In the genomic region with DNA sequence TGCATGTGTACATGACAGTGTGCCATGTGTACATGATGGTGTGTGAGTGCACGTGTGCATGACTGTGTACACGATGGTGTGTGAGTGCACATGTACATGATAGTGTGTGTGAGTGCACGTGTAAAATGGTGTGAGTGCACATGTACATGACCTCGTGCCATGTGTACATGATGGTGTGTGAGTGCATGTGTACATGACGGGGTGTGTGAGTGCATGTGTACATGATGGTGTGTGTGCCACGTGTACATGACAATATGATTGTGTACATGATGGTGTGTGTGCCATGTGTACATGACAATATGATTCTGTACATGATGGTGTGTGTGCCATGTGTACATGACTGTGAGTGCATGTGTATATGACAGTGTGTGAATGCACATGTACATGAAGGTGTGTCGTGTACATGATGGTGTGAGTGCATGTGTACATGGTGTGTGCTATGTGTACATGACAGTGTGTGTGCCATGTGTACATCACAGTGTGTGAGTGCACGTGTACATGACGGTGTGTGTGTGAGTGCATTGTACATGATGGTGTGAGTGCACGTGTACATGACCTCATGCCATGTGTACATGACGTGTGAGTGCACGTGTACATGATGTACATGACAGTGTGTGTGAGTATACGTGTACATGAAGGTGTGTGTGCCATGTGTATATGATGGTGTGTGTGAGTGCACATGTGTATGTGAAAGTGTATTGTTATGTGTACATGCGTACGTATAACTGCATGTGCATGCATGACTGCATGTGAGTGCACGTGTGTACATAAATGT, we compare ENCODE assay signal across 1 cellular context.
TF ChIP-seq lines count a peak whose summit lies in the region.

No MANE protein-coding gene starts in this region.

TF ChIP-seq in HepG2, 621 proteins besides CTCF, POLR2A, EP300 and RAD21 (continued from another document):
- TF ChIP-seq, protein P1, sequence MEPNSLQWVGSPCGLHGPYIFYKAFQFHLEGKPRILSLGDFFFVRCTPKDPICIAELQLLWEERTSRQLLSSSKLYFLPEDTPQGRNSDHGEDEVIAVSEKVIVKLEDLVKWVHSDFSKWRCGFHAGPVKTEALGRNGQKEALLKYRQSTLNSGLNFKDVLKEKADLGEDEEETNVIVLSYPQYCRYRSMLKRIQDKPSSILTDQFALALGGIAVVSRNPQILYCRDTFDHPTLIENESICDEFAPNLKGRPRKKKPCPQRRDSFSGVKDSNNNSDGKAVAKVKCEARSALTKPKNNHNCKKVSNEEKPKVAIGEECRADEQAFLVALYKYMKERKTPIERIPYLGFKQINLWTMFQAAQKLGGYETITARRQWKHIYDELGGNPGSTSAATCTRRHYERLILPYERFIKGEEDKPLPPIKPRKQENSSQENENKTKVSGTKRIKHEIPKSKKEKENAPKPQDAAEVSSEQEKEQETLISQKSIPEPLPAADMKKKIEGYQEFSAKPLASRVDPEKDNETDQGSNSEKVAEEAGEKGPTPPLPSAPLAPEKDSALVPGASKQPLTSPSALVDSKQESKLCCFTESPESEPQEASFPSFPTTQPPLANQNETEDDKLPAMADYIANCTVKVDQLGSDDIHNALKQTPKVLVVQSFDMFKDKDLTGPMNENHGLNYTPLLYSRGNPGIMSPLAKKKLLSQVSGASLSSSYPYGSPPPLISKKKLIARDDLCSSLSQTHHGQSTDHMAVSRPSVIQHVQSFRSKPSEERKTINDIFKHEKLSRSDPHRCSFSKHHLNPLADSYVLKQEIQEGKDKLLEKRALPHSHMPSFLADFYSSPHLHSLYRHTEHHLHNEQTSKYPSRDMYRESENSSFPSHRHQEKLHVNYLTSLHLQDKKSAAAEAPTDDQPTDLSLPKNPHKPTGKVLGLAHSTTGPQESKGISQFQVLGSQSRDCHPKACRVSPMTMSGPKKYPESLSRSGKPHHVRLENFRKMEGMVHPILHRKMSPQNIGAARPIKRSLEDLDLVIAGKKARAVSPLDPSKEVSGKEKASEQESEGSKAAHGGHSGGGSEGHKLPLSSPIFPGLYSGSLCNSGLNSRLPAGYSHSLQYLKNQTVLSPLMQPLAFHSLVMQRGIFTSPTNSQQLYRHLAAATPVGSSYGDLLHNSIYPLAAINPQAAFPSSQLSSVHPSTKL (CRISPR knock-in tag; IDR thresholded peaks at IDR 0.05), result no peak
- TF ChIP-seq ZNF549 (CRISPR knock-in tag; IDR thresholded peaks at IDR 0.05) (no peak), ZNF331 (CRISPR knock-in tag; IDR thresholded peaks at IDR 0.05) (no peak), NFE2 (CRISPR knock-in tag; IDR thresholded peaks at IDR 0.05) (no peak), ARNTL (CRISPR knock-in tag; IDR thresholded peaks at IDR 0.05) (no peak), ZNF468 (CRISPR knock-in tag; IDR thresholded peaks at IDR 0.05) (0 out of 2 replicates have a peak, but pooled peaks have one; percentile 30), ZSCAN21 (CRISPR knock-in tag; IDR thresholded peaks at IDR 0.05; ENCODE audit: borderline replicate concordance) (0 out of 2 replicates have a peak, but pooled peaks have one; percentile 31), ZNF225 (CRISPR knock-in tag; IDR thresholded peaks at IDR 0.05) (no peak), RBM22 (optimal IDR thresholded peaks at IDR 0.05; ENCODE audit: low read length) (peak; percentile 56)
- TF ChIP-seq, protein P2, sequence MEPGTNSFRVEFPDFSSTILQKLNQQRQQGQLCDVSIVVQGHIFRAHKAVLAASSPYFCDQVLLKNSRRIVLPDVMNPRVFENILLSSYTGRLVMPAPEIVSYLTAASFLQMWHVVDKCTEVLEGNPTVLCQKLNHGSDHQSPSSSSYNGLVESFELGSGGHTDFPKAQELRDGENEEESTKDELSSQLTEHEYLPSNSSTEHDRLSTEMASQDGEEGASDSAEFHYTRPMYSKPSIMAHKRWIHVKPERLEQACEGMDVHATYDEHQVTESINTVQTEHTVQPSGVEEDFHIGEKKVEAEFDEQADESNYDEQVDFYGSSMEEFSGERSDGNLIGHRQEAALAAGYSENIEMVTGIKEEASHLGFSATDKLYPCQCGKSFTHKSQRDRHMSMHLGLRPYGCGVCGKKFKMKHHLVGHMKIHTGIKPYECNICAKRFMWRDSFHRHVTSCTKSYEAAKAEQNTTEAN (CRISPR knock-in tag; conservative IDR thresholded peaks at IDR 0.05), result no peak
- TF ChIP-seq, protein P3, sequence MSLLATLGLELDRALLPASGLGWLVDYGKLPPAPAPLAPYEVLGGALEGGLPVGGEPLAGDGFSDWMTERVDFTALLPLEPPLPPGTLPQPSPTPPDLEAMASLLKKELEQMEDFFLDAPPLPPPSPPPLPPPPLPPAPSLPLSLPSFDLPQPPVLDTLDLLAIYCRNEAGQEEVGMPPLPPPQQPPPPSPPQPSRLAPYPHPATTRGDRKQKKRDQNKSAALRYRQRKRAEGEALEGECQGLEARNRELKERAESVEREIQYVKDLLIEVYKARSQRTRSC (CRISPR knock-in tag; IDR thresholded peaks at IDR 0.05; ENCODE audit: low read depth), result no peak
